In genomic region chr3:185460719-185461350, GRCh38 we compare ENCODE assay signal across 8 cellular contexts. TPM values are rescaled to one million over a fixed set of nuclear protein-coding genes. Genes with fewer than 3 reads are reported as not detected.
DNase-seq lines count a peak whose midpoint lies in the region; ATAC-seq and TF ChIP-seq lines count a peak whose summit lies in the region.
"Had no signal": no experiment of that assay in that cellular context is flagged by ENCODE, and none has a peak within 500 bp of the region (broad histone marks: within the 10 kb centered on the region; RNA-seq: fewer than 3 reads in every experiment).

No MANE protein-coding gene starts in this region.

- H4K20me1 ChIP-seq in MM.1S (ENCODE audit: insufficient read depth, low read length), result no peaks in the 10 kb centered on the region

- H3K4me3 ChIP-seq in MM.1S (ENCODE audit: low read length), result no peak overlapping the region
- H3K4me3 ChIP-seq in naive thymus-derived CD4-positive, alpha-beta T cell (ENCODE audit: low read length), result no peak overlapping the region

- DNase-seq in GM10248 (ENCODE audit: extremely low spot score) (peak; percentile 14), MM.1S (peak; percentile 33), dermis blood vessel endothelial cell (peak; percentile 63), non-pigmented ciliary epithelial cell (ENCODE audit: low read depth) (peak; percentile 6), DMS153 treated with DMSO at 0.1 percent for 48 hours (lab: John Stamatoyannopoulos, UW; ENCODE audit: unreplicated experiment) (no peak)
- no peak for DNase-seq in naive thymus-derived CD4-positive, alpha-beta T cell
- DNase-seq: stimulated activated CD4-positive, alpha-beta T cell treated with anti-CD3 and anti-CD28 coated beads, Interleukin-15, amount 100 ng/mL, for 24 hours had no signal

- no peak overlapping the region for H2AFZ ChIP-seq in MM.1S (ENCODE audit: low read length)

- H3K27me3 ChIP-seq in MM.1S (replicated peaks; ENCODE audit: insufficient read depth, low read length), result no peaks in the 10 kb centered on the region
- H3K27me3 ChIP-seq in naive thymus-derived CD4-positive, alpha-beta T cell (ENCODE audit: control insufficient read depth in 2 of 2, insufficient read depth in 2 of 2, low read length in 2 of 2), result no peaks in the 10 kb centered on the region

- H3K79me2 ChIP-seq in MM.1S (ENCODE audit: low read length), result no peaks in the 10 kb centered on the region

- H3K9me3 ChIP-seq in MM.1S (replicated peaks; ENCODE audit: insufficient read depth, low read length), result no peaks in the 10 kb centered on the region
- no peaks in the 10 kb centered on the region for H3K9me3 ChIP-seq in naive thymus-derived CD4-positive, alpha-beta T cell (ENCODE audit: control insufficient read depth in 2 of 3, low read length in 3 of 3)

- no peaks in the 10 kb centered on the region for H3K4me1 ChIP-seq in MM.1S (ENCODE audit: low read length)
- no peaks in the 10 kb centered on the region for H3K4me1 ChIP-seq in naive thymus-derived CD4-positive, alpha-beta T cell (ENCODE audit: control insufficient read depth in 2 of 2, insufficient read depth in 2 of 2, low read length in 2 of 2)

- no peaks in the 10 kb centered on the region for H3K4me1 Mint-ChIP-seq in naive thymus-derived CD4-positive, alpha-beta T cell

- H3F3A ChIP-seq in MM.1S (ENCODE audit: insufficient read depth, low read length), result no peaks in the 10 kb centered on the region; the same call in 1 of the 2 replicates

- H3K27ac ChIP-seq in MM.1S (ENCODE audit: low read length), result no peak overlapping the region
- H3K27ac ChIP-seq in naive thymus-derived CD4-positive, alpha-beta T cell (ENCODE audit: low read depth, low read length), result no peak overlapping the region

- TF ChIP-seq CTCF in GM10248 (IDR thresholded peaks at IDR 0.05; ENCODE audit: control extremely low read depth, extremely low read depth, low read depth, missing control alignments), result peak; percentile 7
- peak; percentile 44 for TF ChIP-seq CTCF in MM.1S (IDR thresholded peaks at IDR 0.05; ENCODE audit: low read length)

- peaks cover 0 to 2% (median 0%) of the 10 kb centered on the region in 11 donors for H3K9me3 Mint-ChIP-seq in naive thymus-derived CD4-positive, alpha-beta T cell

- CTCF ChIA-PET in GM10248 (lab: Yijun Ruan, JAX), result interaction anchor here (0.8 to 3.5 kb wide), 10 partner anchors 8 to 114 kb away, joined by 3 to 20 read pairs (median 5); no protein-coding TSS in a partner anchor
- CTCF ChIA-PET in naive thymus-derived CD4-positive, alpha-beta T cell (lab: Charles Lee), result no interaction called here

- no peak for ATAC-seq in HG02678 (IDR thresholded peaks at IDR 0.05; ENCODE audit: unreplicated experiment)
- no peak for ATAC-seq in naive thymus-derived CD4-positive, alpha-beta T cell

- H3K9ac ChIP-seq in MM.1S (ENCODE audit: low read length), result no peak overlapping the region

- H3K36me3 Mint-ChIP-seq in naive thymus-derived CD4-positive, alpha-beta T cell, result peaks cover 0 to 30% (median 6%) of the 10 kb centered on the region in 5 donors

- no peak overlapping the region for H3K4me2 ChIP-seq in MM.1S (ENCODE audit: low read depth, low read length)

- no peak overlapping the region for H3K4me3 Mint-ChIP-seq in naive thymus-derived CD4-positive, alpha-beta T cell

- H3K36me3 ChIP-seq in MM.1S (replicated peaks; ENCODE audit: insufficient read depth, low read length), result no peaks in the 10 kb centered on the region; the same call in 1 of the 2 replicates
- no peaks in the 10 kb centered on the region for H3K36me3 ChIP-seq in naive thymus-derived CD4-positive, alpha-beta T cell (ENCODE audit: control insufficient read depth in 2 of 3, insufficient read depth in 3 of 3, low read length in 3 of 3)

- no peak overlapping the region for H3K27ac Mint-ChIP-seq in naive thymus-derived CD4-positive, alpha-beta T cell

- intact Hi-C loops in naive thymus-derived CD4-positive, alpha-beta T cell (cut with micrococcal nuclease), result no loop called here

- POLR2A ChIA-PET in GM10248 (lab: Yijun Ruan, JAX), result no interaction called here
- POLR2A ChIA-PET in naive thymus-derived CD4-positive, alpha-beta T cell (lab: Charles Lee), result no interaction called here

- H3K9me2 ChIP-seq in MM.1S (replicated peaks; ENCODE audit: insufficient read depth, low read length), result no peaks in the 10 kb centered on the region

- H3K27me3 Mint-ChIP-seq in naive thymus-derived CD4-positive, alpha-beta T cell, result no peaks in the 10 kb centered on the region

RNA-seq across cellular contexts. Expression of gene TMEM41A, which starts 38.0 kb away (rescaled TPM):
- total RNA-seq in dermis blood vessel endothelial cell, result 6.3 and 9.1 TPM in 2 replicates
- 10 to 100 TPM; 23.7 to 30.5 (median 29.1) TPM for total RNA-seq in naive thymus-derived CD4-positive, alpha-beta T cell
- 10 to 100 TPM; 20.4 to 29.3 TPM for polyA plus RNA-seq in naive thymus-derived CD4-positive, alpha-beta T cell

Comparison
In these comparisons a context has a peak if more than half of its experiments do, and no peak if none do; other contexts are left out.
1. DNase-seq: peak in GM10248 (single experiment), MM.1S (single experiment), dermis blood vessel endothelial cell (single experiment) and non-pigmented ciliary epithelial cell (single experiment); none in DMS153 treated with DMSO at 0.1 percent for 48 hours (single experiment) and naive thymus-derived CD4-positive, alpha-beta T cell (0 of 9).